ENCODE assay signal across 8 cellular contexts in genomic region chr11:12235549-12235944, GRCh38.
A peak's percentile ranks its signal among the peaks of the same experiment; 100 is the strongest.
DNase-seq lines count a peak whose midpoint lies in the region; ATAC-seq, FAIRE-seq and TF ChIP-seq lines count a peak whose summit lies in the region.

No MANE protein-coding gene starts in this region.

- H3K27ac ChIP-seq in astrocyte (ENCODE audit: low read depth, low read length): peak overlapping the region; percentile 97
- H3K27ac ChIP-seq in muscle layer of duodenum (ENCODE audit: low read length): peak overlapping the region; percentile 81

- peaks cover 66% of the 10 kb centered on the region for H3K36me3 Mint-ChIP-seq in astrocyte (ENCODE audit: low read depth, unreplicated experiment)

- H3K4me3 ChIP-seq in astrocyte (ENCODE audit: insufficient read depth, low read depth, low read length): no peak overlapping the region
- no peak overlapping the region for H3K4me3 ChIP-seq in muscle layer of duodenum (ENCODE audit: low read depth in 1 of 2, low read length in 2 of 2)

- H2AFZ ChIP-seq in astrocyte (ENCODE audit: low read depth, low read length): no peak overlapping the region

- H3K27me3 Mint-ChIP-seq in astrocyte (ENCODE audit: low read depth, unreplicated experiment): no peaks in the 10 kb centered on the region

- H3K4me2 ChIP-seq in astrocyte (ENCODE audit: low read length): no peak overlapping the region

- H3K27me3 ChIP-seq in astrocyte (ENCODE audit: insufficient read depth, low read length): no peaks in the 10 kb centered on the region
- no peaks in the 10 kb centered on the region for H3K27me3 ChIP-seq in muscle layer of duodenum (ENCODE audit: low read depth, low read length)

- H3K9me3 ChIP-seq in astrocyte (ENCODE audit: insufficient read depth, low read depth, low read length): no peaks in the 10 kb centered on the region
- H3K9me3 ChIP-seq in muscle layer of duodenum (ENCODE audit: control insufficient read depth in 1 of 2, low read length in 2 of 2): no peaks in the 10 kb centered on the region

- H3K9me3 Mint-ChIP-seq in astrocyte (ENCODE audit: unreplicated experiment): no peaks in the 10 kb centered on the region

- H3K79me2 ChIP-seq in astrocyte (ENCODE audit: insufficient read depth, low read length): peaks cover 45% of the 10 kb centered on the region

- no peak for FAIRE-seq in astrocyte (lab: Jason Lieb, UNC)

- ATAC-seq in HG03139 (IDR thresholded peaks at IDR 0.05; ENCODE audit: unreplicated experiment) (peak; percentile 15), GM18861 (IDR thresholded peaks at IDR 0.05; ENCODE audit: unreplicated experiment) (no peak), HG02970 (IDR thresholded peaks at IDR 0.05; ENCODE audit: low FRiP score, unreplicated experiment) (no peak)

- H3K4me3 Mint-ChIP-seq in astrocyte (ENCODE audit: unreplicated experiment): no peak overlapping the region

- peaks cover 42% of the 10 kb centered on the region for H3K4me1 Mint-ChIP-seq in astrocyte (ENCODE audit: low read depth, unreplicated experiment)

- peak overlapping the region; percentile 76 for H3K9ac ChIP-seq in astrocyte (ENCODE audit: low read length)

- DNase-seq in EL (peak; percentile 40), astrocyte (ENCODE audit: low read depth) (no peak), mucosa of gallbladder (ENCODE audit: low spot score) (no peak), NCI-H526 treated with DMSO at 0.1 percent for 48 hours (lab: John Stamatoyannopoulos, UW) (no peak)

- TF ChIP-seq CTCF in astrocyte (IDR thresholded peaks at IDR 0.05; ENCODE audit: insufficient read depth, low read depth, low read length): no peak

- H3K36me3 ChIP-seq in astrocyte (ENCODE audit: insufficient read depth, low read length) (peaks cover 85% of the 10 kb centered on the region), muscle layer of duodenum (ENCODE audit: control insufficient read depth in 1 of 2, insufficient read depth in 2 of 2, low read length in 2 of 2) (peaks cover 10 to 38% of the 10 kb centered on the region in 2 donors)

- peak overlapping the region; percentile 53 for H3K27ac Mint-ChIP-seq in astrocyte (ENCODE audit: unreplicated experiment)

- H4K20me1 ChIP-seq in astrocyte (ENCODE audit: insufficient read depth, low read length): no peaks in the 10 kb centered on the region

- H3K4me1 ChIP-seq in astrocyte (ENCODE audit: insufficient read depth, low read length): peaks cover 53% of the 10 kb centered on the region
- H3K4me1 ChIP-seq in muscle layer of duodenum (ENCODE audit: control insufficient read depth in 1 of 2, insufficient read depth in 2 of 2, low read length in 2 of 2): peaks cover 13 to 37% of the 10 kb centered on the region in 2 donors
